9 cellular contexts compared by ENCODE assay signal in genomic region chr3:52246728-52247454, GRCh38. TPM values are rescaled to one million over a fixed set of nuclear protein-coding genes. Genes with fewer than 3 reads are reported as not detected.
DNase-seq lines count a peak whose midpoint lies in the region; ATAC-seq, FAIRE-seq and TF ChIP-seq lines count a peak whose summit lies in the region.
"Had no signal": no experiment of that assay in that cellular context is flagged by ENCODE, and none has a peak within 500 bp of the region (broad histone marks: within the 10 kb centered on the region; RNA-seq: fewer than 3 reads in every experiment).

No MANE protein-coding gene starts in this region.

- 86% methylated on average over 14 of the region's 14 CpGs for WGBS in K562 (ENCODE audit: insufficient coverage, low coverage, missing lambda C conversion rate)

- H3K4me2 ChIP-seq in KMS-11 = peak overlapping the region; percentile 63; the same call in 1 of the 2 replicates
- H3K4me2 ChIP-seq in K562 (ENCODE audit: insufficient read depth, low read length) = no peak overlapping the region

- H3K4me3 ChIP-seq in KMS-11 (IDR thresholded peaks at IDR 0.05; ENCODE audit: insufficient read depth, low read depth, low read length) (no peak overlapping the region), K562 (no peak overlapping the region), muscle layer of duodenum (ENCODE audit: low read depth in 1 of 2, low read length in 2 of 2) (peak overlapping the region; percentile 62 to 66)

- POLR2A ChIA-PET in K562 (lab: Yijun Ruan, JAX) = interaction anchor here (0.6 to 1.9 kb wide), 8 partner anchors 8 to 31 kb away, joined by 3 to 8 read pairs (median 5); partner anchors contain the start of genes TLR9 and WDR82

- H3K79me2 ChIP-seq in KMS-11 (ENCODE audit: insufficient read depth, low read depth) (no peaks in the 10 kb centered on the region), K562 (ENCODE audit: control insufficient read depth, insufficient read depth, low read length) (no peaks in the 10 kb centered on the region)

- H3K27me3 ChIP-seq in KMS-11 (ENCODE audit: insufficient read depth, low read depth) (no peaks in the 10 kb centered on the region), K562 (ENCODE audit: control insufficient read depth in 2 of 2, insufficient read depth in 2 of 2, low read length in 2 of 2) (no peaks in the 10 kb centered on the region), muscle layer of duodenum (ENCODE audit: low read depth, low read length) (no peaks in the 10 kb centered on the region)

- ATAC-seq in K562 (no peak), GM19328 (IDR thresholded peaks at IDR 0.05; ENCODE audit: unreplicated experiment) (no peak), HG03095 (IDR thresholded peaks at IDR 0.05; ENCODE audit: unreplicated experiment) (no peak)

- H3K9ac ChIP-seq in KMS-11 (no peak overlapping the region), K562 (ENCODE audit: insufficient read depth in 1 of 2, low read depth in 2 of 2, low read length in 2 of 2) (no peak overlapping the region)

- DNase-seq in K562 (ENCODE audit: extremely low read depth in 1 of 4, low spot score in 3 of 4) = no peak
- DNase-seq in NCI-H187 (lab: John Stamatoyannopoulos, UW) = no peak
- DNase-seq in NCI-H1092 (lab: John Stamatoyannopoulos, UW) = no peak

- H3K27ac ChIP-seq in 22Rv1 = peak overlapping the region; percentile 38
- no peak overlapping the region for H3K27ac ChIP-seq in KMS-11
- no peak overlapping the region for H3K27ac ChIP-seq in K562 (ENCODE audit: extremely low read depth, low read depth, low read length)
- H3K27ac ChIP-seq in muscle layer of duodenum (ENCODE audit: low read length) = peak overlapping the region; percentile 78

- H3K4me1 ChIP-seq in KMS-11 (ENCODE audit: low read depth, poor library complexity, severe bottlenecking) (peaks cover 6% of the 10 kb centered on the region), K562 (replicated peaks in 1 of 2; ENCODE audit: control insufficient read depth in 2 of 2, insufficient read depth in 2 of 2, low read length in 2 of 2) (peaks cover 14 to 21% of the 10 kb centered on the region in 2 experiments; a peak in 4 of 5 replicates), muscle layer of duodenum (ENCODE audit: control insufficient read depth in 1 of 2, insufficient read depth in 2 of 2, low read length in 2 of 2) (peaks cover 6 to 13% of the 10 kb centered on the region in 2 donors)

- no TSS peak for BruUV-seq in K562 (replicated peaks; lab: Mats Ljungman, UMichigan)

- no peaks in the 10 kb centered on the region for H3K9me3 ChIP-seq in K562 (replicated peaks; ENCODE audit: control insufficient read depth, insufficient read depth, low read depth, low read length)
- H3K9me3 ChIP-seq in muscle layer of duodenum (ENCODE audit: control insufficient read depth in 1 of 2, low read length in 2 of 2) = no peaks in the 10 kb centered on the region

- no peak for TF ChIP-seq POLR2A in K562 (conservative IDR thresholded peaks at IDR 0.05)

- H2AFZ ChIP-seq in KMS-11 (ENCODE audit: low read depth) (no peak overlapping the region), K562 (ENCODE audit: low read depth, low read length) (no peak overlapping the region)

- in situ Hi-C loops in K562 (cut with MboI) = no loop called here

- TF ChIP-seq RAD21 in K562 (CRISPR knock-in tag; conservative IDR thresholded peaks at IDR 0.05 in 1 of 2, IDR thresholded peaks at IDR 0.05 in 1 of 2) = no peak

- H3K36me3 ChIP-seq in KMS-11 (ENCODE audit: insufficient read depth) (no peaks in the 10 kb centered on the region), K562 (ENCODE audit: control insufficient read depth, insufficient read depth, low read length) (peaks cover 17% of the 10 kb centered on the region; the same call in 1 of the 3 replicates), muscle layer of duodenum (ENCODE audit: control insufficient read depth in 1 of 2, insufficient read depth in 2 of 2, low read length in 2 of 2) (peaks cover 18 to 25% of the 10 kb centered on the region in 2 donors)

- H3K9me1 ChIP-seq in K562 (ENCODE audit: control insufficient read depth, insufficient read depth, low read length) = no peaks in the 10 kb centered on the region

- TF ChIP-seq CTCF in 22Rv1 (IDR thresholded peaks at IDR 0.05) = no peak
- no peak for TF ChIP-seq CTCF in KMS-11 (conservative IDR thresholded peaks at IDR 0.05; ENCODE audit: low read depth, low read length)
- TF ChIP-seq CTCF in K562 (IDR thresholded peaks at IDR 0.05 in 2 of 3, conservative IDR thresholded peaks at IDR 0.05 in 1 of 3; ENCODE audit: insufficient read depth in 2 of 3, low read depth in 1 of 3, low read length in 3 of 3) = no peak

- H4K20me1 ChIP-seq in KMS-11 (ENCODE audit: insufficient read depth) = no peaks in the 10 kb centered on the region
- H4K20me1 ChIP-seq in K562 (replicated peaks; ENCODE audit: control insufficient read depth, insufficient read depth, low read length) = 0 out of 2 replicates have a peak, but pooled peaks cover 6% of the 10 kb centered on the region

- CTCF ChIA-PET in K562 (lab: Yijun Ruan, JAX; ENCODE audit: low intra/inter-chr PET ratio) = no interaction called here

- no peak for TF ChIP-seq EP300 in K562 (IDR thresholded peaks at IDR 0.05; ENCODE audit: low read length)

- FAIRE-seq in K562 (lab: Jason Lieb, UNC) = no peak

- intact Hi-C loops in K562 (cut with micrococcal nuclease) = no loop called here

RNA-seq across cellular contexts. Expression of gene PPM1M, which starts 1.3 kb away (rescaled TPM):
- total RNA-seq in K562 (2011; cell fraction: chromatin; rRNA removed; ENCODE audit: low replicate concordance) = 11.6 and 26.7 TPM in 2 replicates
- 12.4 and 21.7 TPM in 2 replicates for total RNA-seq in K562 (2011; cell fraction: nucleolus; rRNA removed)
- 15.0 and 16.4 TPM in 2 replicates for total RNA-seq in K562 (2011; cell fraction: nucleoplasm; rRNA removed)
- total RNA-seq in K562 (2014; rRNA removed) = 4.4 and 4.5 TPM in 2 replicates
- total RNA-seq in K562 (2014; rRNA removed; fragmentation: Illumina TruSeq; extraction: Trizol) = 3.3 TPM in 2 replicates
- 2.0 and 2.8 TPM in 2 replicates for total RNA-seq in K562 (2015; rRNA removed; fragmentation: Illumina TruSeq; extraction: Trizol)
- total RNA-seq in K562 (2021) = 5.0 and 7.0 TPM in 2 replicates
- 9.2 and 9.9 TPM in 2 replicates for polyA plus RNA-seq in K562 (2011; rRNA removed)
- polyA plus RNA-seq in K562 (2011; cell fraction: cytosol; rRNA removed) = 9.0 and 11.2 TPM in 2 replicates
- 37.5 and 44.1 TPM in 2 replicates for polyA plus RNA-seq in K562 (2011; cell fraction: nucleus; rRNA removed)
- 5.9 and 21.1 TPM in 2 replicates for polyA plus RNA-seq in K562 (2012)
- 6.5 and 6.6 TPM in 2 replicates for polyA plus RNA-seq in K562 (2014; fragmentation: Illumina TruSeq; extraction: Trizol)
- polyA plus RNA-seq in K562 (2014; fragmentation: Nextera tagmentation; extraction: Ambion mirVana) = 1 to 10 TPM; 1.4 to 1.5 TPM
- polyA plus RNA-seq in K562 (2014; rRNA removed) = 4.6 and 6.9 TPM in 2 replicates
- polyA minus RNA-seq in K562 (2011; rRNA and poly(A)+ RNA removed) = 4.8 and 5.7 TPM in 2 replicates
- 2.2 and 2.7 TPM in 2 replicates for polyA minus RNA-seq in K562 (2011; cell fraction: cytosol; rRNA and poly(A)+ RNA removed)
- polyA minus RNA-seq in K562 (2011; cell fraction: nucleus; rRNA and poly(A)+ RNA removed) = 6.2 and 7.9 TPM in 2 replicates

RNA-seq across cellular contexts. Expression of gene TWF2, which starts 7.9 kb away (rescaled TPM):
- 4.4 and 12.4 TPM in 2 replicates for total RNA-seq in K562 (2011; cell fraction: chromatin; rRNA removed; ENCODE audit: low replicate concordance)
- total RNA-seq in K562 (2011; cell fraction: nucleolus; rRNA removed) = 15.1 and 18.7 TPM in 2 replicates
- total RNA-seq in K562 (2011; cell fraction: nucleoplasm; rRNA removed) = 6.9 and 10.0 TPM in 2 replicates
- total RNA-seq in K562 (2014; rRNA removed) (49.1 and 56.9 TPM in 2 replicates), K562 (2014; rRNA removed; fragmentation: Illumina TruSeq; extraction: Trizol) (9.6 and 11.4 TPM in 2 replicates), K562 (2015; rRNA removed; fragmentation: Illumina TruSeq; extraction: Trizol) (26.8 and 27.0 TPM in 2 replicates), K562 (2021) (49.1 and 53.6 TPM in 2 replicates)
- polyA plus RNA-seq in K562 (2011; rRNA removed) (35.7 and 47.1 TPM in 2 replicates), K562 (2014; fragmentation: Illumina TruSeq; extraction: Trizol) (29.7 and 43.9 TPM in 2 replicates), K562 (2014; fragmentation: Nextera tagmentation; extraction: Ambion mirVana) (1 to 10 TPM in 1 of 2 experiments, under 1 TPM in 1; 0.11 to 1.7 TPM), K562 (2014; rRNA removed) (59.4 and 61.9 TPM in 2 replicates)
- polyA plus RNA-seq in K562 (2011; cell fraction: cytosol; rRNA removed) = 68.9 and 112 TPM in 2 replicates
- 30.0 and 32.4 TPM in 2 replicates for polyA plus RNA-seq in K562 (2011; cell fraction: nucleus; rRNA removed)
- polyA plus RNA-seq in K562 (2012) = 38.0 and 90.9 TPM in 2 replicates
- 21.1 and 22.8 TPM in 2 replicates for polyA minus RNA-seq in K562 (2011; rRNA and poly(A)+ RNA removed)
- polyA minus RNA-seq in K562 (2011; cell fraction: cytosol; rRNA and poly(A)+ RNA removed) = 37.2 and 37.3 TPM in 2 replicates
- polyA minus RNA-seq in K562 (2011; cell fraction: nucleus; rRNA and poly(A)+ RNA removed) = 6.6 and 9.1 TPM in 2 replicates

RNA-seq across cellular contexts. Expression of gene TLR9, which starts 21.4 kb away (rescaled TPM):
- not detected in 2 replicates for total RNA-seq in K562 (2011; cell fraction: chromatin; rRNA removed; ENCODE audit: low replicate concordance)
- total RNA-seq in K562 (2011; cell fraction: nucleolus; rRNA removed) = 0.13 TPM in 1 of 2 replicates, not detected in the other
- total RNA-seq in K562 (2011; cell fraction: nucleoplasm; rRNA removed) = 0.15 TPM in 1 of 2 replicates, not detected in the other
- not detected in 2 replicates for total RNA-seq in K562 (2014; rRNA removed)
- total RNA-seq in K562 (2014; rRNA removed; fragmentation: Illumina TruSeq; extraction: Trizol) = not detected in 2 replicates
- total RNA-seq in K562 (2015; rRNA removed; fragmentation: Illumina TruSeq; extraction: Trizol) = not detected in 2 replicates
- total RNA-seq in K562 (2021) = not detected in 2 replicates
- polyA plus RNA-seq in K562 (2011; rRNA removed) = not detected in 2 replicates
- not detected in 2 replicates for polyA plus RNA-seq in K562 (2011; cell fraction: cytosol; rRNA removed)
- 0.10 TPM in 1 of 2 replicates, not detected in the other for polyA plus RNA-seq in K562 (2011; cell fraction: nucleus; rRNA removed)
- 0.01 and 0.21 TPM in 2 replicates for polyA plus RNA-seq in K562 (2012)
- not detected in 2 replicates for polyA plus RNA-seq in K562 (2014; fragmentation: Illumina TruSeq; extraction: Trizol)
- not detected for polyA plus RNA-seq in K562 (2014; fragmentation: Nextera tagmentation; extraction: Ambion mirVana)
- not detected in 2 replicates for polyA plus RNA-seq in K562 (2014; rRNA removed)
- polyA minus RNA-seq in K562 (2011; rRNA and poly(A)+ RNA removed) = not detected in 2 replicates
- polyA minus RNA-seq in K562 (2011; cell fraction: cytosol; rRNA and poly(A)+ RNA removed) = not detected in 2 replicates
- not detected in 2 replicates for polyA minus RNA-seq in K562 (2011; cell fraction: nucleus; rRNA and poly(A)+ RNA removed)
- total RNA-seq: lung microvascular endothelial cell had no signal

RNA-seq across cellular contexts. Expression of gene WDR82, which starts 31.6 kb away (rescaled TPM):
- 32.1 and 34.4 TPM in 2 replicates for total RNA-seq in K562 (2011; cell fraction: chromatin; rRNA removed; ENCODE audit: low replicate concordance)
- total RNA-seq in K562 (2011; cell fraction: nucleolus; rRNA removed) = 18.3 and 21.8 TPM in 2 replicates
- 32.9 and 48.2 TPM in 2 replicates for total RNA-seq in K562 (2011; cell fraction: nucleoplasm; rRNA removed)
- total RNA-seq in K562 (2014; rRNA removed) (22.0 and 29.6 TPM in 2 replicates), K562 (2014; rRNA removed; fragmentation: Illumina TruSeq; extraction: Trizol) (37.1 and 41.0 TPM in 2 replicates), K562 (2015; rRNA removed; fragmentation: Illumina TruSeq; extraction: Trizol) (36.1 and 39.0 TPM in 2 replicates), K562 (2021) (44.4 and 45.9 TPM in 2 replicates)
- polyA plus RNA-seq in K562 (2011; rRNA removed) (38.0 and 62.9 TPM in 2 replicates), K562 (2014; fragmentation: Illumina TruSeq; extraction: Trizol) (45.3 and 46.2 TPM in 2 replicates), K562 (2014; fragmentation: Nextera tagmentation; extraction: Ambion mirVana) (1 to 10 TPM; 6.4 to 8.0 TPM), K562 (2014; rRNA removed) (30.6 and 37.7 TPM in 2 replicates)
- polyA plus RNA-seq in K562 (2011; cell fraction: cytosol; rRNA removed) = 25.3 and 36.3 TPM in 2 replicates
- polyA plus RNA-seq in K562 (2011; cell fraction: nucleus; rRNA removed) = 9.0 and 10.3 TPM in 2 replicates
- polyA plus RNA-seq in K562 (2012) = 26.5 and 47.8 TPM in 2 replicates
- 59.8 and 79.3 TPM in 2 replicates for polyA minus RNA-seq in K562 (2011; rRNA and poly(A)+ RNA removed)
- polyA minus RNA-seq in K562 (2011; cell fraction: cytosol; rRNA and poly(A)+ RNA removed) = 28.9 and 31.4 TPM in 2 replicates
- polyA minus RNA-seq in K562 (2011; cell fraction: nucleus; rRNA and poly(A)+ RNA removed) = 9.8 and 14.4 TPM in 2 replicates

RNA-seq across cellular contexts. Expression of gene GLYCTK, which starts 40.7 kb away (rescaled TPM):
- 13.8 and 48.9 TPM in 2 replicates for total RNA-seq in K562 (2011; cell fraction: chromatin; rRNA removed; ENCODE audit: low replicate concordance)
- 30.0 and 32.7 TPM in 2 replicates for total RNA-seq in K562 (2011; cell fraction: nucleolus; rRNA removed)
- total RNA-seq in K562 (2011; cell fraction: nucleoplasm; rRNA removed) = 23.2 and 27.7 TPM in 2 replicates
- total RNA-seq in K562 (2014; rRNA removed) (5.8 and 6.4 TPM in 2 replicates), K562 (2014; rRNA removed; fragmentation: Illumina TruSeq; extraction: Trizol) (1.3 and 1.9 TPM in 2 replicates), K562 (2015; rRNA removed; fragmentation: Illumina TruSeq; extraction: Trizol) (3.4 and 4.1 TPM in 2 replicates), K562 (2021) (7.3 and 8.3 TPM in 2 replicates)
- polyA plus RNA-seq in K562 (2011; rRNA removed) (6.0 and 7.1 TPM in 2 replicates), K562 (2014; fragmentation: Illumina TruSeq; extraction: Trizol) (3.0 and 4.5 TPM in 2 replicates), K562 (2014; fragmentation: Nextera tagmentation; extraction: Ambion mirVana) (under 1 TPM; 0.18 to 0.55 TPM), K562 (2014; rRNA removed) (9.1 and 9.9 TPM in 2 replicates)
- polyA plus RNA-seq in K562 (2011; cell fraction: cytosol; rRNA removed) = 6.9 and 12.4 TPM in 2 replicates
- polyA plus RNA-seq in K562 (2011; cell fraction: nucleus; rRNA removed) = 35.6 and 67.1 TPM in 2 replicates
- polyA plus RNA-seq in K562 (2012) = 5.1 and 6.4 TPM in 2 replicates
- 2.5 and 3.2 TPM in 2 replicates for polyA minus RNA-seq in K562 (2011; rRNA and poly(A)+ RNA removed)
- 2.7 and 3.9 TPM in 2 replicates for polyA minus RNA-seq in K562 (2011; cell fraction: cytosol; rRNA and poly(A)+ RNA removed)
- polyA minus RNA-seq in K562 (2011; cell fraction: nucleus; rRNA and poly(A)+ RNA removed) = 10.9 and 12.1 TPM in 2 replicates

Comparison
In these comparisons a context has a peak if more than half of its experiments do, and no peak if none do; other contexts are left out.
1. H3K27ac ChIP-seq: peak in 22Rv1 (single experiment) and muscle layer of duodenum (single experiment); none in KMS-11 (single experiment) and K562 (single experiment).
2. H3K4me3 ChIP-seq: peak in muscle layer of duodenum (2 of 2); none in KMS-11 (single experiment) and K562 (single experiment).